Comparison of ENCODE assay signal across 1 cellular context in genomic region chr2:20634430-20635095, GRCh38.
TF ChIP-seq lines count a peak whose summit lies in the region.

No MANE protein-coding gene starts in this region.

TF ChIP-seq in K562, 482 proteins besides CTCF, POLR2A, EP300 and RAD21:
- TF ChIP-seq BCL6 (CRISPR knock-in tag; IDR thresholded peaks at IDR 0.05), result no peak
- peak; percentile 82 for TF ChIP-seq NFIX (CRISPR knock-in tag; IDR thresholded peaks at IDR 0.05; ENCODE audit: low read depth)
- peak; percentile 38 to 39; a peak in 1 of 4 replicates for TF ChIP-seq KDM1A (IDR thresholded peaks at IDR 0.05)
- TF ChIP-seq NFIC (IDR thresholded peaks at IDR 0.05), result peak; percentile 95
- no peak for TF ChIP-seq PHB2 (IDR thresholded peaks at IDR 0.05; ENCODE audit: low read depth)
- TF ChIP-seq MCM7 (IDR thresholded peaks at IDR 0.05), result no peak
